Comparison of ENCODE assay signal across 1 cellular context in the genomic region with DNA sequence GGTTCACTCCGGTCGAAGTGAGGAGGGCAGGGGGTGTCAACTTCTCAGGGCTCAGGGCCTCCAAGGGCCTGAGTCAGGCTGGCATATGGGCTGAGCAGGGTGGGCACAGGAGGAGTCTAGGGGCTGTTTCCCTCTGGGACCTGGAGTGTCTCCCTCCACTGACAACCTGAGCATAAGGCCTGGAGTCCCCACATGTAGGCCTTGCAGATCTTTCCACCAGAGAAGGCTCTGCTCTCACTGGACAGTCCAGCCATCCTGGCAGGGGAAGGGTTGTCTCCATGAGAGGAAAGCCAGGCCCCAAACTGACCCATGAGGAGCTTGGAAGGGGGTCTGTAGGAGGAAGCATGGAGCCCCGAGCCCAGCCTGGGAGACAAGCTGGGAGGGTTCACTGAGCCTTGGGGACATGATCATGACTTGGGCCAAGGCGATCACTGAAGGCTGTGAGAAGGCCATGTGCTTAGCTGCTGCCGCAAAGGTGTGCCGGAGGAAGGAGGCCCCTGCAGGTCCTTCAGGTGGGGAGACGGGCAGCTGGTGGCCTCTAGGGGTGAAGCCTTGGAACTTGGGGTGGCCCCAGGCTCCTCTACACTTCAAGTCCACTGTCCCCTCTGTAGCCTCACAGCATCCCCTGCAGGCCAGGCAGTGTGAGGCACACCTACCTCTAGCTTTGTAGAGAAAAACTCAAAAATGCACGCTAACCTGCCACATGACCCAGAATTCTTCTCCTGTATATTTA.
TF ChIP-seq lines count a peak whose summit lies in the region.

No MANE protein-coding gene starts in this region.

TF ChIP-seq in K562, 482 proteins besides CTCF, POLR2A, EP300 and RAD21 (continued from another document and continues in another):
- TF ChIP-seq, protein P1, sequence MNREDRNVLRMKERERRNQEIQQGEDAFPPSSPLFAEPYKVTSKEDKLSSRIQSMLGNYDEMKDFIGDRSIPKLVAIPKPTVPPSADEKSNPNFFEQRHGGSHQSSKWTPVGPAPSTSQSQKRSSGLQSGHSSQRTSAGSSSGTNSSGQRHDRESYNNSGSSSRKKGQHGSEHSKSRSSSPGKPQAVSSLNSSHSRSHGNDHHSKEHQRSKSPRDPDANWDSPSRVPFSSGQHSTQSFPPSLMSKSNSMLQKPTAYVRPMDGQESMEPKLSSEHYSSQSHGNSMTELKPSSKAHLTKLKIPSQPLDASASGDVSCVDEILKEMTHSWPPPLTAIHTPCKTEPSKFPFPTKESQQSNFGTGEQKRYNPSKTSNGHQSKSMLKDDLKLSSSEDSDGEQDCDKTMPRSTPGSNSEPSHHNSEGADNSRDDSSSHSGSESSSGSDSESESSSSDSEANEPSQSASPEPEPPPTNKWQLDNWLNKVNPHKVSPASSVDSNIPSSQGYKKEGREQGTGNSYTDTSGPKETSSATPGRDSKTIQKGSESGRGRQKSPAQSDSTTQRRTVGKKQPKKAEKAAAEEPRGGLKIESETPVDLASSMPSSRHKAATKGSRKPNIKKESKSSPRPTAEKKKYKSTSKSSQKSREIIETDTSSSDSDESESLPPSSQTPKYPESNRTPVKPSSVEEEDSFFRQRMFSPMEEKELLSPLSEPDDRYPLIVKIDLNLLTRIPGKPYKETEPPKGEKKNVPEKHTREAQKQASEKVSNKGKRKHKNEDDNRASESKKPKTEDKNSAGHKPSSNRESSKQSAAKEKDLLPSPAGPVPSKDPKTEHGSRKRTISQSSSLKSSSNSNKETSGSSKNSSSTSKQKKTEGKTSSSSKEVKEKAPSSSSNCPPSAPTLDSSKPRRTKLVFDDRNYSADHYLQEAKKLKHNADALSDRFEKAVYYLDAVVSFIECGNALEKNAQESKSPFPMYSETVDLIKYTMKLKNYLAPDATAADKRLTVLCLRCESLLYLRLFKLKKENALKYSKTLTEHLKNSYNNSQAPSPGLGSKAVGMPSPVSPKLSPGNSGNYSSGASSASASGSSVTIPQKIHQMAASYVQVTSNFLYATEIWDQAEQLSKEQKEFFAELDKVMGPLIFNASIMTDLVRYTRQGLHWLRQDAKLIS (CRISPR knock-in tag; IDR thresholded peaks at IDR 0.05): no peak
- TF ChIP-seq, protein P2, sequence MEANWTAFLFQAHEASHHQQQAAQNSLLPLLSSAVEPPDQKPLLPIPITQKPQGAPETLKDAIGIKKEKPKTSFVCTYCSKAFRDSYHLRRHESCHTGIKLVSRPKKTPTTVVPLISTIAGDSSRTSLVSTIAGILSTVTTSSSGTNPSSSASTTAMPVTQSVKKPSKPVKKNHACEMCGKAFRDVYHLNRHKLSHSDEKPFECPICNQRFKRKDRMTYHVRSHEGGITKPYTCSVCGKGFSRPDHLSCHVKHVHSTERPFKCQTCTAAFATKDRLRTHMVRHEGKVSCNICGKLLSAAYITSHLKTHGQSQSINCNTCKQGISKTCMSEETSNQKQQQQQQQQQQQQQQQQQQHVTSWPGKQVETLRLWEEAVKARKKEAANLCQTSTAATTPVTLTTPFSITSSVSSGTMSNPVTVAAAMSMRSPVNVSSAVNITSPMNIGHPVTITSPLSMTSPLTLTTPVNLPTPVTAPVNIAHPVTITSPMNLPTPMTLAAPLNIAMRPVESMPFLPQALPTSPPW (CRISPR knock-in tag; IDR thresholded peaks at IDR 0.05): no peak; the same call in 1 of the 2 replicates
- TF ChIP-seq, protein P3, sequence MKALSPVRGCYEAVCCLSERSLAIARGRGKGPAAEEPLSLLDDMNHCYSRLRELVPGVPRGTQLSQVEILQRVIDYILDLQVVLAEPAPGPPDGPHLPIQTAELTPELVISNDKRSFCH (CRISPR knock-in tag; IDR thresholded peaks at IDR 0.05): no peak
- TF ChIP-seq, protein P3 (tag; IDR thresholded peaks at IDR 0.05): no peak
- TF ChIP-seq, protein P4, sequence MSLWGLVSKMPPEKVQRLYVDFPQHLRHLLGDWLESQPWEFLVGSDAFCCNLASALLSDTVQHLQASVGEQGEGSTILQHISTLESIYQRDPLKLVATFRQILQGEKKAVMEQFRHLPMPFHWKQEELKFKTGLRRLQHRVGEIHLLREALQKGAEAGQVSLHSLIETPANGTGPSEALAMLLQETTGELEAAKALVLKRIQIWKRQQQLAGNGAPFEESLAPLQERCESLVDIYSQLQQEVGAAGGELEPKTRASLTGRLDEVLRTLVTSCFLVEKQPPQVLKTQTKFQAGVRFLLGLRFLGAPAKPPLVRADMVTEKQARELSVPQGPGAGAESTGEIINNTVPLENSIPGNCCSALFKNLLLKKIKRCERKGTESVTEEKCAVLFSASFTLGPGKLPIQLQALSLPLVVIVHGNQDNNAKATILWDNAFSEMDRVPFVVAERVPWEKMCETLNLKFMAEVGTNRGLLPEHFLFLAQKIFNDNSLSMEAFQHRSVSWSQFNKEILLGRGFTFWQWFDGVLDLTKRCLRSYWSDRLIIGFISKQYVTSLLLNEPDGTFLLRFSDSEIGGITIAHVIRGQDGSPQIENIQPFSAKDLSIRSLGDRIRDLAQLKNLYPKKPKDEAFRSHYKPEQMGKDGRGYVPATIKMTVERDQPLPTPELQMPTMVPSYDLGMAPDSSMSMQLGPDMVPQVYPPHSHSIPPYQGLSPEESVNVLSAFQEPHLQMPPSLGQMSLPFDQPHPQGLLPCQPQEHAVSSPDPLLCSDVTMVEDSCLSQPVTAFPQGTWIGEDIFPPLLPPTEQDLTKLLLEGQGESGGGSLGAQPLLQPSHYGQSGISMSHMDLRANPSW (CRISPR knock-in tag; IDR thresholded peaks at IDR 0.05): no peak
- TF ChIP-seq ZFPM2 (CRISPR knock-in tag; IDR thresholded peaks at IDR 0.05) (no peak), PHF21A (IDR thresholded peaks at IDR 0.05; ENCODE audit: borderline replicate concordance, low read depth) (no peak), TGIF2 (CRISPR knock-in tag; IDR thresholded peaks at IDR 0.05) (no peak), DPF2 (IDR thresholded peaks at IDR 0.05) (no peak), NUFIP1 (IDR thresholded peaks at IDR 0.05; ENCODE audit: partially characterized antibody) (no peak), STAT5A (IDR thresholded peaks at IDR 0.05; ENCODE audit: borderline replicate concordance, low read length) (no peak), ZNF830 (CRISPR knock-in tag; IDR thresholded peaks at IDR 0.05) (no peak), NFE2 (IDR thresholded peaks at IDR 0.05; ENCODE audit: low read depth) (no peak), ZNF584 (CRISPR knock-in tag; IDR thresholded peaks at IDR 0.05; ENCODE audit: low read depth) (no peak), NR2C2 (CRISPR knock-in tag; IDR thresholded peaks at IDR 0.05) (no peak), NR2C2 (tag; IDR thresholded peaks at IDR 0.05) (no peak), NFE2L1 (tag; IDR thresholded peaks at IDR 0.05; ENCODE audit: borderline replicate concordance, low read depth) (no peak), WHSC1 (IDR thresholded peaks at IDR 0.05; ENCODE audit: low read length) (no peak), RAD51 (IDR thresholded peaks at IDR 0.05; ENCODE audit: borderline replicate concordance, low read depth) (no peak; the same call in 1 of the 2 replicates), NCOA1 (IDR thresholded peaks at IDR 0.05; ENCODE audit: low read depth) (no peak), ZBTB17 (CRISPR knock-in tag; IDR thresholded peaks at IDR 0.05) (no peak), BMI1 (IDR thresholded peaks at IDR 0.05; ENCODE audit: low read length) (no peak), TCFL5 (CRISPR knock-in tag; conservative IDR thresholded peaks at IDR 0.05) (no peak), NR1H2 (CRISPR knock-in tag; IDR thresholded peaks at IDR 0.05) (no peak), SP1 (CRISPR knock-in tag; IDR thresholded peaks at IDR 0.05) (0 out of 2 replicates have a peak, but pooled peaks have one; percentile 19), PHB2 (IDR thresholded peaks at IDR 0.05; ENCODE audit: low read depth) (no peak), CTBP1 (IDR thresholded peaks at IDR 0.05; ENCODE audit: borderline replicate concordance) (peak; percentile 32; the same call in 1 of the 2 replicates), GATA2 (CRISPR knock-in tag; IDR thresholded peaks at IDR 0.05) (no peak), MAZ (CRISPR knock-in tag; conservative IDR thresholded peaks at IDR 0.05 in 1 of 2, IDR thresholded peaks at IDR 0.05 in 1 of 2) (peak in 1 of 2 experiments; percentile 21; a peak in 1 of 4 replicates), ZKSCAN3 (CRISPR knock-in tag; IDR thresholded peaks at IDR 0.05) (no peak), EZH2 (IDR thresholded peaks at IDR 0.05; ENCODE audit: borderline replicate concordance, low read depth, low read length) (no peak), ARID2 (IDR thresholded peaks at IDR 0.05) (peak; percentile 62; the same call in 1 of the 2 replicates)
- TF ChIP-seq, protein P5, sequence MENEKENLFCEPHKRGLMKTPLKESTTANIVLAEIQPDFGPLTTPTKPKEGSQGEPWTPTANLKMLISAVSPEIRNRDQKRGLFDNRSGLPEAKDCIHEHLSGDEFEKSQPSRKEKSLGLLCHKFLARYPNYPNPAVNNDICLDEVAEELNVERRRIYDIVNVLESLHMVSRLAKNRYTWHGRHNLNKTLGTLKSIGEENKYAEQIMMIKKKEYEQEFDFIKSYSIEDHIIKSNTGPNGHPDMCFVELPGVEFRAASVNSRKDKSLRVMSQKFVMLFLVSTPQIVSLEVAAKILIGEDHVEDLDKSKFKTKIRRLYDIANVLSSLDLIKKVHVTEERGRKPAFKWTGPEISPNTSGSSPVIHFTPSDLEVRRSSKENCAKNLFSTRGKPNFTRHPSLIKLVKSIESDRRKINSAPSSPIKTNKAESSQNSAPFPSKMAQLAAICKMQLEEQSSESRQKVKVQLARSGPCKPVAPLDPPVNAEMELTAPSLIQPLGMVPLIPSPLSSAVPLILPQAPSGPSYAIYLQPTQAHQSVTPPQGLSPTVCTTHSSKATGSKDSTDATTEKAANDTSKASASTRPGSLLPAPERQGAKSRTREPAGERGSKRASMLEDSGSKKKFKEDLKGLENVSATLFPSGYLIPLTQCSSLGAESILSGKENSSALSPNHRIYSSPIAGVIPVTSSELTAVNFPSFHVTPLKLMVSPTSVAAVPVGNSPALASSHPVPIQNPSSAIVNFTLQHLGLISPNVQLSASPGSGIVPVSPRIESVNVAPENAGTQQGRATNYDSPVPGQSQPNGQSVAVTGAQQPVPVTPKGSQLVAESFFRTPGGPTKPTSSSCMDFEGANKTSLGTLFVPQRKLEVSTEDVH (IDR thresholded peaks at IDR 0.05; ENCODE audit: low read depth, partially characterized antibody): no peak
- TF ChIP-seq, protein P6, sequence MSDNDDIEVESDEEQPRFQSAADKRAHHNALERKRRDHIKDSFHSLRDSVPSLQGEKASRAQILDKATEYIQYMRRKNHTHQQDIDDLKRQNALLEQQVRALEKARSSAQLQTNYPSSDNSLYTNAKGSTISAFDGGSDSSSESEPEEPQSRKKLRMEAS (CRISPR knock-in tag; IDR thresholded peaks at IDR 0.05): 0 out of 2 replicates have a peak, but pooled peaks have one; percentile 32
- TF ChIP-seq, protein P7, sequence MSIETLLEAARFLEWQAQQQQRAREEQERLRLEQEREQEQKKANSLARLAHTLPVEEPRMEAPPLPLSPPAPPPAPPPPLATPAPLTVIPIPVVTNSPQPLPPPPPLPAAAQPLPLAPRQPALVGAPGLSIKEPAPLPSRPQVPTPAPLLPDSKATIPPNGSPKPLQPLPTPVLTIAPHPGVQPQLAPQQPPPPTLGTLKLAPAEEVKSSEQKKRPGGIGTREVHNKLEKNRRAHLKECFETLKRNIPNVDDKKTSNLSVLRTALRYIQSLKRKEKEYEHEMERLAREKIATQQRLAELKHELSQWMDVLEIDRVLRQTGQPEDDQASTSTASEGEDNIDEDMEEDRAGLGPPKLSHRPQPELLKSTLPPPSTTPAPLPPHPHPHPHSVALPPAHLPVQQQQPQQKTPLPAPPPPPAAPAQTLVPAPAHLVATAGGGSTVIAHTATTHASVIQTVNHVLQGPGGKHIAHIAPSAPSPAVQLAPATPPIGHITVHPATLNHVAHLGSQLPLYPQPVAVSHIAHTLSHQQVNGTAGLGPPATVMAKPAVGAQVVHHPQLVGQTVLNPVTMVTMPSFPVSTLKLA (conservative IDR thresholded peaks at IDR 0.05): no peak
- TF ChIP-seq, protein P8, sequence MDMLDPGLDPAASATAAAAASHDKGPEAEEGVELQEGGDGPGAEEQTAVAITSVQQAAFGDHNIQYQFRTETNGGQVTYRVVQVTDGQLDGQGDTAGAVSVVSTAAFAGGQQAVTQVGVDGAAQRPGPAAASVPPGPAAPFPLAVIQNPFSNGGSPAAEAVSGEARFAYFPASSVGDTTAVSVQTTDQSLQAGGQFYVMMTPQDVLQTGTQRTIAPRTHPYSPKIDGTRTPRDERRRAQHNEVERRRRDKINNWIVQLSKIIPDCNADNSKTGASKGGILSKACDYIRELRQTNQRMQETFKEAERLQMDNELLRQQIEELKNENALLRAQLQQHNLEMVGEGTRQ (CRISPR knock-in tag; IDR thresholded peaks at IDR 0.05): no peak
- TF ChIP-seq, protein P9, sequence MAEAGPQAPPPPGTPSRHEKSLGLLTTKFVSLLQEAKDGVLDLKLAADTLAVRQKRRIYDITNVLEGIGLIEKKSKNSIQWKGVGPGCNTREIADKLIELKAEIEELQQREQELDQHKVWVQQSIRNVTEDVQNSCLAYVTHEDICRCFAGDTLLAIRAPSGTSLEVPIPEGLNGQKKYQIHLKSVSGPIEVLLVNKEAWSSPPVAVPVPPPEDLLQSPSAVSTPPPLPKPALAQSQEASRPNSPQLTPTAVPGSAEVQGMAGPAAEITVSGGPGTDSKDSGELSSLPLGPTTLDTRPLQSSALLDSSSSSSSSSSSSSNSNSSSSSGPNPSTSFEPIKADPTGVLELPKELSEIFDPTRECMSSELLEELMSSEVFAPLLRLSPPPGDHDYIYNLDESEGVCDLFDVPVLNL (CRISPR knock-in tag; IDR thresholded peaks at IDR 0.05; ENCODE audit: low read depth): no peak
- TF ChIP-seq, protein P10, sequence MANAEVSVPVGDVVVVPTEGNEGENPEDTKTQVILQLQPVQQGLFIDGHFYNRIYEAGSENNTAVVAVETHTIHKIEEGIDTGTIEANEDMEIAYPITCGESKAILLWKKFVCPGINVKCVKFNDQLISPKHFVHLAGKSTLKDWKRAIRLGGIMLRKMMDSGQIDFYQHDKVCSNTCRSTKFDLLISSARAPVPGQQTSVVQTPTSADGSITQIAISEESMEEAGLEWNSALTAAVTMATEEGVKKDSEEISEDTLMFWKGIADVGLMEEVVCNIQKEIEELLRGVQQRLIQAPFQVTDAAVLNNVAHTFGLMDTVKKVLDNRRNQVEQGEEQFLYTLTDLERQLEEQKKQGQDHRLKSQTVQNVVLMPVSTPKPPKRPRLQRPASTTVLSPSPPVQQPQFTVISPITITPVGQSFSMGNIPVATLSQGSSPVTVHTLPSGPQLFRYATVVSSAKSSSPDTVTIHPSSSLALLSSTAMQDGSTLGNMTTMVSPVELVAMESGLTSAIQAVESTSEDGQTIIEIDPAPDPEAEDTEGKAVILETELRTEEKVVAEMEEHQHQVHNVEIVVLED (CRISPR knock-in tag; IDR thresholded peaks at IDR 0.05): no peak
- TF ChIP-seq, protein P11, sequence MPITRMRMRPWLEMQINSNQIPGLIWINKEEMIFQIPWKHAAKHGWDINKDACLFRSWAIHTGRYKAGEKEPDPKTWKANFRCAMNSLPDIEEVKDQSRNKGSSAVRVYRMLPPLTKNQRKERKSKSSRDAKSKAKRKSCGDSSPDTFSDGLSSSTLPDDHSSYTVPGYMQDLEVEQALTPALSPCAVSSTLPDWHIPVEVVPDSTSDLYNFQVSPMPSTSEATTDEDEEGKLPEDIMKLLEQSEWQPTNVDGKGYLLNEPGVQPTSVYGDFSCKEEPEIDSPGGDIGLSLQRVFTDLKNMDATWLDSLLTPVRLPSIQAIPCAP (CRISPR knock-in tag; IDR thresholded peaks at IDR 0.05; ENCODE audit: borderline replicate concordance): no peak
- TF ChIP-seq, protein P12, sequence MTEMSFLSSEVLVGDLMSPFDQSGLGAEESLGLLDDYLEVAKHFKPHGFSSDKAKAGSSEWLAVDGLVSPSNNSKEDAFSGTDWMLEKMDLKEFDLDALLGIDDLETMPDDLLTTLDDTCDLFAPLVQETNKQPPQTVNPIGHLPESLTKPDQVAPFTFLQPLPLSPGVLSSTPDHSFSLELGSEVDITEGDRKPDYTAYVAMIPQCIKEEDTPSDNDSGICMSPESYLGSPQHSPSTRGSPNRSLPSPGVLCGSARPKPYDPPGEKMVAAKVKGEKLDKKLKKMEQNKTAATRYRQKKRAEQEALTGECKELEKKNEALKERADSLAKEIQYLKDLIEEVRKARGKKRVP (CRISPR knock-in tag; IDR thresholded peaks at IDR 0.05): no peak
